Comparison of ENCODE assay signal across 8 cellular contexts in genomic region chr17:29148257-29148789, GRCh38. TPM values are rescaled to one million over a fixed set of nuclear protein-coding genes. Genes with fewer than 3 reads are reported as not detected.
DNase-seq lines count a peak whose midpoint lies in the region; ATAC-seq, FAIRE-seq and TF ChIP-seq lines count a peak whose summit lies in the region.

No MANE protein-coding gene starts in this region.

- POLR2A ChIA-PET in IMR-90 (lab: Charles Lee; ENCODE audit: unreplicated experiment): interaction anchor here (1.0 to 1.1 kb wide), 2 partner anchors 32 to 146 kb away, joined by 4 to 5 read pairs; partner anchors contain the start of genes MYO18A and NUFIP2
- POLR2A ChIA-PET in K562 (lab: Yijun Ruan, JAX): interaction anchor here (0.5 to 3.6 kb wide), 12 partner anchors 13 to 408 kb away, joined by 3 to 15 read pairs (median 3); partner anchors contain the start of gene NUFIP2

- H3K23ac ChIP-seq in IMR-90 (ENCODE audit: low read depth, low read length): peak overlapping the region; percentile 4; the same call in 1 of the 2 replicates

- H3K4ac ChIP-seq in IMR-90 (ENCODE audit: low read depth, low read length): peak overlapping the region; percentile 82

- H4K8ac ChIP-seq in IMR-90 (ENCODE audit: low read depth in 2 of 2, low read length in 2 of 2): peak overlapping the region; percentile 91 to 95

- CTCF ChIA-PET in IMR-90 (lab: Yijun Ruan, JAX) (interaction anchor here (0.9 to 6.1 kb wide), 18 partner anchors 8 to 222 kb away, joined by 3 to 56 read pairs (median 5); partner anchors contain the start of gene MYO18A), K562 (lab: Yijun Ruan, JAX; ENCODE audit: low intra/inter-chr PET ratio) (interaction anchor here (0.7 to 2.3 kb wide), 8 partner anchors 30 to 444 kb away, joined by 3 to 19 read pairs (median 3); no protein-coding TSS in a partner anchor)

- TF ChIP-seq EP300 in K562 (IDR thresholded peaks at IDR 0.05; ENCODE audit: low read length): no peak

- no peaks in the 10 kb centered on the region for H3K9me3 ChIP-seq in IMR-90 (ENCODE audit: control insufficient read depth, insufficient read depth, low read length)
- H3K9me3 ChIP-seq in K562 (replicated peaks; ENCODE audit: control insufficient read depth, insufficient read depth, low read depth, low read length): no peaks in the 10 kb centered on the region
- H3K9me3 ChIP-seq in muscle layer of duodenum (ENCODE audit: control insufficient read depth in 1 of 2, low read length in 2 of 2): no peaks in the 10 kb centered on the region

- TF ChIP-seq CTCF in AG09309 (IDR thresholded peaks at IDR 0.05; ENCODE audit: control insufficient read depth, insufficient read depth, low read depth, low read length, missing control alignments) (no peak), IMR-90 (conservative IDR thresholded peaks at IDR 0.05; ENCODE audit: low read depth, low read length) (no peak), K562 (IDR thresholded peaks at IDR 0.05 in 2 of 3, conservative IDR thresholded peaks at IDR 0.05 in 1 of 3; ENCODE audit: insufficient read depth in 2 of 3, low read depth in 1 of 3, low read length in 3 of 3) (no peak)

- H2AFZ ChIP-seq in IMR-90 (replicated peaks; ENCODE audit: low read length, poor library complexity) (peak overlapping the region; percentile 91), K562 (ENCODE audit: low read depth, low read length) (peak overlapping the region; percentile 66; the same call in 1 of the 2 replicates)

- ATAC-seq in IMR-90 (ENCODE audit: low read depth) (no peak), K562 (no peak), GM18517 (IDR thresholded peaks at IDR 0.05; ENCODE audit: unreplicated experiment) (no peak), GM19397 (IDR thresholded peaks at IDR 0.05; ENCODE audit: unreplicated experiment) (no peak), HG03439 (IDR thresholded peaks at IDR 0.05; ENCODE audit: unreplicated experiment) (no peak)

- TF ChIP-seq POLR2A in IMR-90 (IDR thresholded peaks at IDR 0.05; ENCODE audit: low read depth, low read length): no peak
- TF ChIP-seq POLR2A in K562 (conservative IDR thresholded peaks at IDR 0.05): no peak

- peak overlapping the region; percentile 78 for H3K4me2 ChIP-seq in IMR-90 (ENCODE audit: low read depth, low read length)
- H3K4me2 ChIP-seq in K562 (ENCODE audit: insufficient read depth, low read length): peak overlapping the region; percentile 70

- DNase-seq in AG09309 (ENCODE audit: low read depth) (no peak), IMR-90 (no peak), K562 (ENCODE audit: extremely low read depth in 1 of 4, low spot score in 3 of 4) (no peak), pons (ENCODE audit: low spot score) (no peak)

- H3K56ac ChIP-seq in IMR-90 (ENCODE audit: extremely low read depth, insufficient read depth, low read length): no peak overlapping the region; the same call in 1 of the 2 replicates

- 10% methylated on average over 2 of the region's 5 CpGs; no CpG with 5 or more reads in 1 of the 2 experiments for WGBS in IMR-90 (ENCODE audit: extremely low coverage in 2 of 2, insufficient read length in 1 of 2), 2 experiments
- WGBS in K562 (ENCODE audit: insufficient coverage, low coverage, missing lambda C conversion rate): 47% methylated on average over 4 of the region's 5 CpGs

- H2BK20ac ChIP-seq in IMR-90 (ENCODE audit: low read depth, low read length): no peak overlapping the region

- H4K20me1 ChIP-seq in IMR-90 (ENCODE audit: insufficient read depth, low read length) (no peaks in the 10 kb centered on the region), K562 (replicated peaks; ENCODE audit: control insufficient read depth, insufficient read depth, low read length) (no peaks in the 10 kb centered on the region; the same call in 1 of the 2 replicates)

- no peaks in the 10 kb centered on the region for H3K27me3 ChIP-seq in IMR-90 (ENCODE audit: control insufficient read depth, insufficient read depth, low read length)
- no peaks in the 10 kb centered on the region for H3K27me3 ChIP-seq in K562 (ENCODE audit: control insufficient read depth in 2 of 2, insufficient read depth in 2 of 2, low read length in 2 of 2)
- no peaks in the 10 kb centered on the region for H3K27me3 ChIP-seq in muscle layer of duodenum (ENCODE audit: low read depth, low read length)

- H2AK5ac ChIP-seq in IMR-90 (ENCODE audit: low read depth, low read length): peak overlapping the region; percentile 29

- H3K27ac ChIP-seq in IMR-90 (ENCODE audit: insufficient read depth, low read length): peak overlapping the region; percentile 31
- peak overlapping the region; percentile 69 for H3K27ac ChIP-seq in K562 (ENCODE audit: extremely low read depth, low read depth, low read length)
- H3K27ac ChIP-seq in muscle layer of duodenum (ENCODE audit: low read length): peak overlapping the region; percentile 69

- peak overlapping the region; percentile 51; the same call in 2 of the 3 replicates for H2BK15ac ChIP-seq in IMR-90 (ENCODE audit: low read depth, low read length)

- intact Hi-C loops in IMR-90 (cut with micrococcal nuclease) (loop anchor here (5.0 to 10.0 kb wide), 2 partner anchors 219 to 416 kb away; partner anchors contain the start of genes ABHD15 and TP53I13), K562 (cut with micrococcal nuclease) (loop anchor here (1.0 to 10.0 kb wide), 6 partner anchors 31 to 466 kb away; partner anchors contain the start of gene CRYBA1)

- peak overlapping the region; percentile 65 for H2BK5ac ChIP-seq in IMR-90 (ENCODE audit: low read depth, low read length, poor library complexity, severe bottlenecking)

- FAIRE-seq in K562 (lab: Jason Lieb, UNC): no peak

- dilution Hi-C loops in IMR-90 (cut with HindIII; ENCODE audit: low sequenced_read_pairs, unreplicated experiment): no loop called here

- TF ChIP-seq RAD21 in IMR-90 (IDR thresholded peaks at IDR 0.05; ENCODE audit: low read length): no peak
- no peak for TF ChIP-seq RAD21 in K562 (CRISPR knock-in tag; conservative IDR thresholded peaks at IDR 0.05 in 1 of 2, IDR thresholded peaks at IDR 0.05 in 1 of 2)

- peak overlapping the region; percentile 77 for H2AK9ac ChIP-seq in IMR-90 (replicated peaks; ENCODE audit: low read depth, low read length, poor library complexity)

- H3K79me1 ChIP-seq in IMR-90 (ENCODE audit: low read depth in 1 of 2, low read length in 2 of 2): peaks cover 29 to 84% of the 10 kb centered on the region in 2 experiments

- peak overlapping the region; percentile 38 for H3K14ac ChIP-seq in IMR-90 (replicated peaks; ENCODE audit: low read depth, low read length)

- in situ Hi-C loops in IMR-90 (cut with MboI; ENCODE audit: low sequenced_read_pairs) (loop anchor here (5.0 kb wide), 2 partner anchors 69 to 139 kb away; no protein-coding TSS in a partner anchor), K562 (cut with MboI) (loop anchor here (5.0 kb wide), 2 partner anchors 34 to 64 kb away; partner anchors contain the start of gene MYO18A)

- H3K9ac ChIP-seq in IMR-90 (ENCODE audit: low read depth, low read length): peak overlapping the region; percentile 47
- peak overlapping the region; percentile 47 to 89 for H3K9ac ChIP-seq in K562 (ENCODE audit: insufficient read depth in 1 of 2, low read depth in 2 of 2, low read length in 2 of 2)

- H3K4me3 ChIP-seq in AG09309 (ENCODE audit: control insufficient read depth, low read depth, low read length) (peak overlapping the region; percentile 38), IMR-90 (ENCODE audit: insufficient read depth, low read depth, low read length) (peak overlapping the region; percentile 20; the same call in 1 of the 2 replicates), K562 (peak overlapping the region; percentile 27), muscle layer of duodenum (ENCODE audit: low read depth in 1 of 2, low read length in 2 of 2) (peak overlapping the region; percentile 38 to 70)

- H3K18ac ChIP-seq in IMR-90 (ENCODE audit: low read depth, low read length): no peak overlapping the region; the same call in 1 of the 2 replicates

- H3K36me3 ChIP-seq in IMR-90 (ENCODE audit: control insufficient read depth, insufficient read depth, low read length) (no peaks in the 10 kb centered on the region), K562 (ENCODE audit: control insufficient read depth, insufficient read depth, low read length) (peaks cover 11% of the 10 kb centered on the region; the same call in 2 of the 3 replicates), muscle layer of duodenum (ENCODE audit: control insufficient read depth in 1 of 2, insufficient read depth in 2 of 2, low read length in 2 of 2) (no peaks in the 10 kb centered on the region)

- H4K91ac ChIP-seq in IMR-90 (ENCODE audit: insufficient read depth, low read depth, low read length): peak overlapping the region; percentile 55

- H4K5ac ChIP-seq in IMR-90 (ENCODE audit: low read depth, low read length): peak overlapping the region; percentile 45

- BruUV-seq in IMR-90 (replicated peaks; lab: Mats Ljungman, UMichigan) (no TSS peak), K562 (replicated peaks; lab: Mats Ljungman, UMichigan) (no TSS peak)

- peaks cover 17% of the 10 kb centered on the region for H3K4me1 ChIP-seq in IMR-90 (ENCODE audit: control insufficient read depth, insufficient read depth, low read length)
- peaks cover 48 to 63% of the 10 kb centered on the region in 2 experiments for H3K4me1 ChIP-seq in K562 (replicated peaks in 1 of 2; ENCODE audit: control insufficient read depth in 2 of 2, insufficient read depth in 2 of 2, low read length in 2 of 2)
- H3K4me1 ChIP-seq in muscle layer of duodenum (ENCODE audit: control insufficient read depth in 1 of 2, insufficient read depth in 2 of 2, low read length in 2 of 2): peaks cover 8 to 32% of the 10 kb centered on the region in 2 donors

- H3K79me2 ChIP-seq in K562 (ENCODE audit: control insufficient read depth, insufficient read depth, low read length): peaks cover 81% of the 10 kb centered on the region

- H3K9me1 ChIP-seq in IMR-90 (ENCODE audit: insufficient read depth, low read length): peaks cover 21% of the 10 kb centered on the region
- H3K9me1 ChIP-seq in K562 (ENCODE audit: control insufficient read depth, insufficient read depth, low read length): no peaks in the 10 kb centered on the region

- H2BK120ac ChIP-seq in IMR-90 (ENCODE audit: low read depth, low read length): peak overlapping the region; percentile 12; the same call in 1 of the 2 replicates

RNA-seq across cellular contexts. Expression of gene MYO18A, which starts 31.9 kb away (rescaled TPM):
- total RNA-seq in IMR-90 (2012; rRNA removed): 39.1 and 40.0 TPM in 2 replicates
- polyA plus RNA-seq in IMR-90 (2012; rRNA removed): 22.4 and 22.9 TPM in 2 replicates
- 12.8 and 19.0 TPM in 2 replicates for polyA plus RNA-seq in IMR-90 (2012; cell fraction: cytosol; rRNA removed)
- polyA plus RNA-seq in IMR-90 (2012; cell fraction: nucleus; rRNA removed; ENCODE audit: low replicate concordance): 95.5 and 141 TPM in 2 replicates
- 148 and 349 TPM in 2 replicates for total RNA-seq in K562 (2011; cell fraction: chromatin; rRNA removed; ENCODE audit: low replicate concordance)
- total RNA-seq in K562 (2011; cell fraction: nucleolus; rRNA removed): 124 and 136 TPM in 2 replicates
- 129 and 134 TPM in 2 replicates for total RNA-seq in K562 (2011; cell fraction: nucleoplasm; rRNA removed)
- 41.7 and 42.3 TPM in 2 replicates for total RNA-seq in K562 (2014; rRNA removed)
- 10.4 and 16.4 TPM in 2 replicates for total RNA-seq in K562 (2014; rRNA removed; fragmentation: Illumina TruSeq; extraction: Trizol)
- 17.1 and 19.2 TPM in 2 replicates for total RNA-seq in K562 (2015; rRNA removed; fragmentation: Illumina TruSeq; extraction: Trizol)
- 51.8 and 65.4 TPM in 2 replicates for total RNA-seq in K562 (2021)
- polyA plus RNA-seq in K562 (2011; rRNA removed): 8.1 and 10.7 TPM in 2 replicates
- polyA plus RNA-seq in K562 (2011; cell fraction: cytosol; rRNA removed): 7.3 and 9.5 TPM in 2 replicates
- 62.2 and 107 TPM in 2 replicates for polyA plus RNA-seq in K562 (2011; cell fraction: nucleus; rRNA removed)
- 31.3 and 34.9 TPM in 2 replicates for polyA plus RNA-seq in K562 (2012)
- 34.4 and 39.1 TPM in 2 replicates for polyA plus RNA-seq in K562 (2014; fragmentation: Illumina TruSeq; extraction: Trizol)
- polyA plus RNA-seq in K562 (2014; fragmentation: Nextera tagmentation; extraction: Ambion mirVana): 1 to 10 TPM; 2.5 TPM
- 20.4 and 32.3 TPM in 2 replicates for polyA plus RNA-seq in K562 (2014; rRNA removed)
- 12.1 and 19.8 TPM in 2 replicates for polyA minus RNA-seq in K562 (2011; rRNA and poly(A)+ RNA removed)
- polyA minus RNA-seq in K562 (2011; cell fraction: cytosol; rRNA and poly(A)+ RNA removed): 22.1 and 22.6 TPM in 2 replicates
- 40.4 and 54.3 TPM in 2 replicates for polyA minus RNA-seq in K562 (2011; cell fraction: nucleus; rRNA and poly(A)+ RNA removed)
